Comparison of ENCODE assay signal across 8 cellular contexts in the genomic region with DNA sequence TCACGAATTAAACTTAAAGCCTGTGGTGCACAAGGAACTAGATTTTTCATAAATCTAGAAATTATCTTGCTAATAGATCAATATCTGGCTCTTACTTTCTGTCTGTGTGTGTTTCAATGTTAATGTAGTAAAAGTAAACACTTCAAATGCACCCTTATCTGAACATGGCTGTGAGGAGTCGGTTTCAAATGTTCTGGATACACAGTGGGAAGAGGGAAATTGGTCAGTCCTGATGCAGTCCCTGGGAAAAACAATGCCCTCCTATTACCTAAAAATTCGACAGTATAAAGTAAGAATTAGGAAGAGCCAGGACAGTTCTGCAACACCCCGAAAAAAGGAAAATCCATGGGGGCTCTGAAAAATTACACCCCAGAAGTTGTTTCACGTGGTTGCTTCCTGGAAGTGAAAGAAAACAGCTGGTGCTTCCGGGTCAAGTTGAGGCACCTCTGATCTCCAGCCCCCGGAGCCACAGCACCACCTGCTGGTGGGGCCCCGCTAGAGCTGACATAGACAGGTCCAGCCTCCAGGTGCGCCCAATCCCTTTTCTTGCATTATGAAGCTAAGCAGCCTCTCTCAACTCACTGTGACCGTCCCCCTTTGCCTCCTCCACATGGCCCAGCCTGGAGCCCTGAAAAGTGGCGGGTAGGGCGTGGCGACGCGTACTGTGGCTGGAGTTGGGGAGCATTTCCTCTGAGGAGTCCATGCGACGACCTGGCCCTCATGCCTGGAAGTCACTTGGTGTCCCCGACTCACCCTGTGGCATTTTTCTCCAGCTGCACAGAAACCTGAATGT. TPM values are rescaled to one million over a fixed set of nuclear protein-coding genes. Genes with fewer than 3 reads are reported as not detected.
DNase-seq lines count a peak whose midpoint lies in the region; ATAC-seq, FAIRE-seq and TF ChIP-seq lines count a peak whose summit lies in the region.

No MANE protein-coding gene starts in this region.

- no peak for ATAC-seq in GM21737 (IDR thresholded peaks at IDR 0.05; ENCODE audit: unreplicated experiment)

- H3K4me2 ChIP-seq in DOHH2 (ENCODE audit: low read length): 0 out of 2 replicates have a peak overlapping the region, but pooled peaks have one; percentile 10

- TF ChIP-seq CTCF in DOHH2 (IDR thresholded peaks at IDR 0.05; ENCODE audit: low read depth, low read length, poor library complexity, severe bottlenecking): peak; percentile 83
- peak in 2 of 3 experiments; percentile 30 to 31 for TF ChIP-seq CTCF in testis (IDR thresholded peaks at IDR 0.05)

- H3K27me3 ChIP-seq in DOHH2 (ENCODE audit: control insufficient read depth, low read length): peaks cover 3% of the 10 kb centered on the region; the same call in 1 of the 2 replicates
- no peaks in the 10 kb centered on the region for H3K27me3 ChIP-seq in testis

- H3K4me1 ChIP-seq in DOHH2 (ENCODE audit: control insufficient read depth, low read length) (no peaks in the 10 kb centered on the region), testis (no peaks in the 10 kb centered on the region)

- no peaks in the 10 kb centered on the region for H3K9me2 ChIP-seq in DOHH2 (replicated peaks; ENCODE audit: control insufficient read depth, low read length)

- H3F3A ChIP-seq in DOHH2 (ENCODE audit: control insufficient read depth, insufficient read depth): no peaks in the 10 kb centered on the region

- H4K20me1 ChIP-seq in DOHH2 (ENCODE audit: control insufficient read depth, insufficient read depth, low read depth, low read length): no peaks in the 10 kb centered on the region

- no peaks in the 10 kb centered on the region for H3K36me3 ChIP-seq in DOHH2 (ENCODE audit: control insufficient read depth, low read length)
- no peaks in the 10 kb centered on the region for H3K36me3 ChIP-seq in testis (ENCODE audit: low read depth, missing control alignments)

- 0 out of 2 replicates have a peak overlapping the region, but pooled peaks have one; percentile 14 for H3K4me3 ChIP-seq in DOHH2 (ENCODE audit: low read length)
- peak overlapping the region in 1 of 2 donors; percentile 1 for H3K4me3 ChIP-seq in testis

- H3K79me2 ChIP-seq in DOHH2 (ENCODE audit: control insufficient read depth, low read length): no peaks in the 10 kb centered on the region

- intact Hi-C loops in testis (cut with DNase I; ENCODE audit: low total_unique reads): no loop called here

- H3K9me3 ChIP-seq in DOHH2 (ENCODE audit: control insufficient read depth, insufficient read depth, low read length): no peaks in the 10 kb centered on the region
- H3K9me3 ChIP-seq in testis: no peaks in the 10 kb centered on the region

- no peak overlapping the region for H3K27ac ChIP-seq in DOHH2 (ENCODE audit: low read depth, low read length)
- no peak overlapping the region for H3K27ac ChIP-seq in testis

- no peak for TF ChIP-seq POLR2A in testis (IDR thresholded peaks at IDR 0.05)

- peak; percentile 34 for DNase-seq in HTR-8/SVneo (ENCODE audit: insufficient read length, low spot score)
- peak; percentile 82 for DNase-seq in activated CD4-positive, alpha-beta T cell treated with anti-CD3 and anti-CD28 coated beads for 48 hours
- DNase-seq in iPS DF 19.7 (ENCODE audit: low read depth, low spot score): peak; percentile 50
- peak; percentile 70 for DNase-seq in testis
- DNase-seq in COLO829 (ENCODE audit: low spot score): no peak
- DNase-seq in DMS79 treated with DMSO at 0.1 percent for 48 hours (lab: John Stamatoyannopoulos, UW): no peak

- 53 to 57% methylated on average over 12 to 18 of the region's 18 CpGs for WGBS in testis, 2 donors

- FAIRE-seq in HTR-8/SVneo (lab: Jason Lieb, UNC): peak; percentile 69

RNA-seq across cellular contexts. Expression of gene SEMG2, which starts 8.3 kb away (rescaled TPM):
- not detected for total RNA-seq in testis
- not detected for polyA plus RNA-seq in testis (ENCODE audit: insufficient read depth, low read depth, low replicate concordance)

RNA-seq across cellular contexts. Expression of gene SEMG1, which starts 22.6 kb away (rescaled TPM):
- not detected for total RNA-seq in testis
- not detected for polyA plus RNA-seq in testis (ENCODE audit: insufficient read depth, low read depth, low replicate concordance)

RNA-seq across cellular contexts. Expression of gene SLPI, which starts 24.9 kb away (rescaled TPM):
- 1 to 10 TPM; 6.9 to 8.2 TPM for total RNA-seq in testis
- 104 TPM for polyA plus RNA-seq in testis (ENCODE audit: insufficient read depth, low read depth, low replicate concordance)

RNA-seq across cellular contexts. Expression of gene PI3, which starts 54.8 kb away (rescaled TPM):
- total RNA-seq in testis: 1 to 10 TPM in 1 of 2 donors, not detected in 1; 1.2 TPM
- 0.94 TPM for polyA plus RNA-seq in testis (ENCODE audit: insufficient read depth, low read depth, low replicate concordance)

Comparison
In these comparisons a context has a peak if more than half of its experiments do, and no peak if none do; other contexts are left out.
1. DNase-seq: peak in HTR-8/SVneo (single experiment), activated CD4-positive, alpha-beta T cell treated with anti-CD3 and anti-CD28 coated beads for 48 hours (single experiment), iPS DF 19.7 (single experiment) and testis (single experiment); none in COLO829 (single experiment) and DMS79 treated with DMSO at 0.1 percent for 48 hours (single experiment).